ENCODE assay signal across 8 cellular contexts in genomic region chr19:13053761-13054604, GRCh38. TPM values are rescaled to one million over a fixed set of nuclear protein-coding genes. Genes with fewer than 3 reads are reported as not detected.
DNase-seq lines count a peak whose midpoint lies in the region; ATAC-seq and TF ChIP-seq lines count a peak whose summit lies in the region.

No MANE protein-coding gene starts in this region.

- H3K79me2 ChIP-seq in fibroblast of lung (ENCODE audit: control insufficient read depth, insufficient read depth, low read length): peaks cover 70% of the 10 kb centered on the region
- H3K79me2 ChIP-seq in neural progenitor cell (ENCODE audit: low read depth): no peaks in the 10 kb centered on the region

- H3K9me3 ChIP-seq in AG04450 (ENCODE audit: control insufficient read depth, insufficient read depth, low read length): no peaks in the 10 kb centered on the region
- H3K9me3 ChIP-seq in fibroblast of lung (ENCODE audit: control insufficient read depth, insufficient read depth, low read depth, low read length): no peaks in the 10 kb centered on the region
- no peaks in the 10 kb centered on the region for H3K9me3 ChIP-seq in neural progenitor cell (ENCODE audit: low read depth)

- H4K20me1 ChIP-seq in fibroblast of lung (ENCODE audit: control insufficient read depth, extremely low read depth, insufficient read depth, low read length) (peaks cover 2% of the 10 kb centered on the region), neural progenitor cell (ENCODE audit: low read depth) (peaks cover 82% of the 10 kb centered on the region)

- ATAC-seq in GM19023 (IDR thresholded peaks at IDR 0.05; ENCODE audit: unreplicated experiment): no peak
- no peak for ATAC-seq in effector memory CD8-positive, alpha-beta T cell (replicated peaks)
- no peak for ATAC-seq in GM18867 (IDR thresholded peaks at IDR 0.05; ENCODE audit: unreplicated experiment)

- H3K36me3 Mint-ChIP-seq in neural progenitor cell: no peaks in the 10 kb centered on the region
- no peaks in the 10 kb centered on the region for H3K36me3 Mint-ChIP-seq in effector memory CD8-positive, alpha-beta T cell (ENCODE audit: insufficient read depth)

- H3F3A ChIP-seq in neural progenitor cell (ENCODE audit: low read depth): peaks cover 29% of the 10 kb centered on the region

- peaks cover 68% of the 10 kb centered on the region for H3K4me1 ChIP-seq in fibroblast of lung (ENCODE audit: control insufficient read depth, extremely low read depth, insufficient read depth, low read length)
- peaks cover 81% of the 10 kb centered on the region for H3K4me1 ChIP-seq in neural progenitor cell

- CTCF ChIA-PET in AG04450 (lab: Charles Lee): interaction anchor here (0.9 to 6.9 kb wide), 6 partner anchors 7 to 89 kb away, joined by 4 to 66 read pairs (median 6); no protein-coding TSS in a partner anchor

- peak overlapping the region; percentile 98 for H3K27ac ChIP-seq in AG04450 (ENCODE audit: low read depth, low read length)
- H3K27ac ChIP-seq in fibroblast of lung (ENCODE audit: insufficient read depth, low read length): peak overlapping the region; percentile 95
- H3K27ac ChIP-seq in neural progenitor cell: no peak overlapping the region

- H3K4me3 Mint-ChIP-seq in neural progenitor cell: peak overlapping the region; percentile 59
- H3K4me3 Mint-ChIP-seq in effector memory CD8-positive, alpha-beta T cell: no peak overlapping the region

- H3K4me1 Mint-ChIP-seq in neural progenitor cell: peaks cover 60% of the 10 kb centered on the region
- peaks cover 7 to 10% of the 10 kb centered on the region in 2 donors for H3K4me1 Mint-ChIP-seq in effector memory CD8-positive, alpha-beta T cell (ENCODE audit: low read depth in 2 of 2)

- peak overlapping the region; percentile 42 for H3K4me2 ChIP-seq in fibroblast of lung (ENCODE audit: extremely low read depth, insufficient read depth, low read length)
- H3K4me2 ChIP-seq in neural progenitor cell: peak overlapping the region; percentile 72

- H3K27me3 Mint-ChIP-seq in neural progenitor cell (ENCODE audit: insufficient read depth, low read depth): peaks cover 87% of the 10 kb centered on the region
- H3K27me3 Mint-ChIP-seq in effector memory CD8-positive, alpha-beta T cell: peaks cover 0 to 45% of the 10 kb centered on the region in 2 donors

- POLR2A ChIA-PET in AG04450 (lab: Yijun Ruan, JAX): interaction anchor here (0.6 to 1.8 kb wide), 7 partner anchors 10 to 548 kb away, joined by 3 to 6 read pairs (median 3); partner anchors contain the start of gene NACC1

- peaks cover 2% of the 10 kb centered on the region for H3K36me3 ChIP-seq in fibroblast of lung (ENCODE audit: control insufficient read depth, insufficient read depth, low read length)
- H3K36me3 ChIP-seq in neural progenitor cell: no peaks in the 10 kb centered on the region

- in situ Hi-C loops in G401 (cut with HindIII; ENCODE audit: low sequenced_read_pairs): loop anchor here (25.0 kb wide), 1 partner anchor 142 kb away; the partner anchor contains the start of gene SYCE2

- H2AFZ ChIP-seq in fibroblast of lung (ENCODE audit: low read length): no peak overlapping the region
- H2AFZ ChIP-seq in neural progenitor cell (replicated peaks): no peak overlapping the region

- H3K9ac ChIP-seq in fibroblast of lung (ENCODE audit: insufficient read depth, low read length): peak overlapping the region; percentile 38
- H3K9ac ChIP-seq in neural progenitor cell: no peak overlapping the region

- no peaks in the 10 kb centered on the region for H3K27me3 ChIP-seq in AG04450 (ENCODE audit: control insufficient read depth, insufficient read depth, low read length)
- H3K27me3 ChIP-seq in fibroblast of lung (ENCODE audit: control insufficient read depth, insufficient read depth, low read length): no peaks in the 10 kb centered on the region
- peaks cover 98% of the 10 kb centered on the region for H3K27me3 ChIP-seq in neural progenitor cell

- peaks cover 5% of the 10 kb centered on the region for H3K9me3 Mint-ChIP-seq in neural progenitor cell
- no peaks in the 10 kb centered on the region for H3K9me3 Mint-ChIP-seq in effector memory CD8-positive, alpha-beta T cell

- H3K27ac Mint-ChIP-seq in neural progenitor cell: no peak overlapping the region
- no peak overlapping the region for H3K27ac Mint-ChIP-seq in effector memory CD8-positive, alpha-beta T cell

- H3K4me3 ChIP-seq in AG04450 (ENCODE audit: low read depth, low read length) (0 out of 2 replicates have a peak overlapping the region, but pooled peaks have one; percentile 7), fibroblast of lung (replicated peaks in 1 of 4; ENCODE audit: control extremely low read depth in 1 of 4, insufficient read depth in 1 of 4, low read depth in 3 of 4, low read length in 4 of 4) (peak overlapping the region in 1 of 4 experiments; percentile 24), neural progenitor cell (no peak overlapping the region)

- no peak for TF ChIP-seq CTCF in AG04450 (IDR thresholded peaks at IDR 0.05; ENCODE audit: low read depth, low read length)
- TF ChIP-seq CTCF in fibroblast of lung (conservative IDR thresholded peaks at IDR 0.05 in 1 of 2, IDR thresholded peaks at IDR 0.05 in 1 of 2; ENCODE audit: low read depth in 1 of 2, low read length in 2 of 2): no peak
- no peak for TF ChIP-seq CTCF in neural progenitor cell (IDR thresholded peaks at IDR 0.05)

- DNase-seq in AG04450 (ENCODE audit: low read depth, low spot score) (peak; percentile 92), RPMI7951 (ENCODE audit: low read depth) (peak; percentile 99), fibroblast of lung (ENCODE audit: low read depth in 2 of 2) (peak; percentile 89 to 98), neural progenitor cell (ENCODE audit: low spot score) (peak; percentile 87), G401 (ENCODE audit: low spot score) (no peak)
- no peak for DNase-seq in effector memory CD8-positive, alpha-beta T cell

RNA-seq across cellular contexts. Expression of gene LYL1, which starts 48.7 kb away (rescaled TPM):
- polyA plus RNA-seq in AG04450 (2011; rRNA removed) (0.11 and 0.29 TPM in 2 replicates), fibroblast of lung (0.26 and 0.30 TPM in 2 replicates)
- 0.14 and 0.17 TPM in 2 replicates for polyA minus RNA-seq in AG04450 (2011; rRNA and poly(A)+ RNA removed)
- total RNA-seq in RPMI7951 (2014; rRNA removed; shearing (Covaris generic)): 4.1 and 6.0 TPM in 2 replicates
- total RNA-seq in fibroblast of lung (under 0.01 and 1.2 TPM in 2 replicates), neural progenitor cell (ENCODE audit: low replicate concordance) (0.88 and 2.2 TPM in 2 replicates)
- polyA plus RNA-seq in fibroblast of lung (2012): 0.50 and 0.96 TPM in 2 replicates
- 0.22 TPM in 1 of 2 replicates, not detected in the other for polyA minus RNA-seq in fibroblast of lung (ENCODE audit: low replicate concordance)
- not detected in 2 replicates for total RNA-seq in G401 (2014; rRNA removed; shearing (Covaris generic))

RNA-seq across cellular contexts. Expression of gene NFIX, which starts 58.7 kb away (rescaled TPM):
- polyA plus RNA-seq in AG04450 (2011; rRNA removed) (15.1 and 22.3 TPM in 2 replicates), fibroblast of lung (35.7 and 75.9 TPM in 2 replicates)
- polyA minus RNA-seq in AG04450 (2011; rRNA and poly(A)+ RNA removed): 32.8 and 33.9 TPM in 2 replicates
- total RNA-seq in RPMI7951 (2014; rRNA removed; shearing (Covaris generic)): 19.6 and 22.5 TPM in 2 replicates
- total RNA-seq in fibroblast of lung (55.2 and 74.8 TPM in 2 replicates), neural progenitor cell (ENCODE audit: low replicate concordance) (0.06 TPM in 2 replicates)
- 139 and 196 TPM in 2 replicates for polyA plus RNA-seq in fibroblast of lung (2012)
- polyA minus RNA-seq in fibroblast of lung (ENCODE audit: low replicate concordance): 272 and 385 TPM in 2 replicates
- total RNA-seq in G401 (2014; rRNA removed; shearing (Covaris generic)): 0.86 and 3.6 TPM in 2 replicates

Comparison
In these comparisons a context has a peak if more than half of its experiments do, and no peak if none do; other contexts are left out.
1. DNase-seq: peak in AG04450 (single experiment), RPMI7951 (single experiment), fibroblast of lung (2 of 2) and neural progenitor cell (single experiment); none in effector memory CD8-positive, alpha-beta T cell (0 of 3) and G401 (single experiment).